Comparison of ENCODE assay signal across 15 cellular contexts in the genomic region with DNA sequence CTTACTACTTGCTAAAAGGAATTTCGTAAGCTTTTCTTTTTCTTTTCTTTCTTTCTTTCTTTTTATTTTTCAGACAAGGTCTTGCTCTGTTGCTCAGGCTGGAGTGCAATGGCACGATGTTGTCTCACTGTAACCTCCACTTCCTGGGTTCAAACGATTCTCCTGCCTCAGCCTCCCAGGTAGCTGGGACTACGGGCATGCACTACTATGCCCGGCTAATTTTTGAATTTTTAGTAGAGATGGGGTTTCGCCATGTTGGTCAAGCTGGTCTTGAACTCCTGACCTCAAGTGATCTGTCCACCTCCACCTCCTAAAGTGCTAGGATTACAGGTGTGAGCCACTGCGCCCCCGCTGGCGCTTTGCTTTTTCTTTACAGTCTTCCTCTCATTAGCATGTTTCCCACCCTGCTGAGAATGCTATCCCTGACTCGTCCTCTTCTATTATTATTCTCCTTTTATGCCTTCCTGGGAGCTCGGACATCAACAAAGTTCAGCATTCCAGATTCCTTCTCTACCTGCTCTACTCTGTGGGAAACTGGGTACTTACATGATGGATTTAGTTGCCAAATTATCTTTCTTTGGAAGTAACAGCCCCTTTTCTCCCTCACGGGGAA. TPM values are rescaled to one million over a fixed set of nuclear protein-coding genes. Genes with fewer than 3 reads are reported as not detected.
DNase-seq lines count a peak whose midpoint lies in the region; ATAC-seq and TF ChIP-seq lines count a peak whose summit lies in the region.
"Had no signal": no experiment of that assay in that cellular context is flagged by ENCODE, and none has a peak within 500 bp of the region (broad histone marks: within the 10 kb centered on the region; RNA-seq: fewer than 3 reads in every experiment).

No MANE protein-coding gene starts in this region.

- peak overlapping the region; percentile 55 for H3K27ac Mint-ChIP-seq in activated naive CD4-positive, alpha-beta T cell treated with anti-CD3 and anti-CD28 coated beads, Interleukin-2, amount 50 U/mL, for 24 hours
- H3K27ac Mint-ChIP-seq in activated naive CD4-positive, alpha-beta T cell treated with anti-CD3 and anti-CD28 coated beads, Interleukin-2, amount 50 U/mL, for 72 hours, result no peak overlapping the region
- no peak overlapping the region for H3K27ac Mint-ChIP-seq in type B pancreatic cell
- H3K27ac Mint-ChIP-seq: dendritic cell treated with granulocyte-macrophage colony-stimulating factor and Interleukin-4, amounts not matched to agents 40 ng/mL and 50 ng/mL, for 4 days had no signal

- TF ChIP-seq CTCF in type B pancreatic cell (conservative IDR thresholded peaks at IDR 0.05), result no peak

- H3K27ac ChIP-seq in SK-N-MC, result no peak overlapping the region
- H3K27ac ChIP-seq: body of pancreas, esophagus muscularis mucosa, heart right ventricle had no signal

- no peaks in the 10 kb centered on the region for H3K27me3 ChIP-seq in iPS-15b (ENCODE audit: control insufficient read depth, insufficient read depth, low read length)
- H3K27me3 ChIP-seq: body of pancreas, esophagus muscularis mucosa, heart right ventricle had no signal

- peaks cover 26% of the 10 kb centered on the region for H3K4me1 Mint-ChIP-seq in activated naive CD4-positive, alpha-beta T cell treated with anti-CD3 and anti-CD28 coated beads, Interleukin-2, amount 50 U/mL, for 24 hours
- H3K4me1 Mint-ChIP-seq in type B pancreatic cell (ENCODE audit: unreplicated experiment), result peaks cover 30% of the 10 kb centered on the region

- peaks cover 8% of the 10 kb centered on the region for H3K36me3 Mint-ChIP-seq in activated naive CD4-positive, alpha-beta T cell treated with anti-CD3 and anti-CD28 coated beads, Interleukin-2, amount 50 U/mL, for 24 hours
- H3K36me3 Mint-ChIP-seq in activated naive CD4-positive, alpha-beta T cell treated with anti-CD3 and anti-CD28 coated beads, Interleukin-2, amount 50 U/mL, for 72 hours, result peaks cover 36 to 39% of the 10 kb centered on the region in 2 donors
- H3K36me3 Mint-ChIP-seq in type B pancreatic cell, result peaks cover 31% of the 10 kb centered on the region

- H3K9ac ChIP-seq in SK-N-MC (ENCODE audit: insufficient read length) (peak overlapping the region; percentile 20), iPS-15b (ENCODE audit: low read depth, low read length) (no peak overlapping the region)

- no peaks in the 10 kb centered on the region for H3K27me3 Mint-ChIP-seq in activated naive CD4-positive, alpha-beta T cell treated with anti-CD3 and anti-CD28 coated beads, Interleukin-2, amount 50 U/mL, for 24 hours
- peaks cover 3% of the 10 kb centered on the region for H3K27me3 Mint-ChIP-seq in type B pancreatic cell
- H3K27me3 Mint-ChIP-seq: dendritic cell treated with granulocyte-macrophage colony-stimulating factor and Interleukin-4, amounts not matched to agents 40 ng/mL and 50 ng/mL, for 4 days had no signal

- DNase-seq in activated naive CD4-positive, alpha-beta T cell treated with anti-CD3 and anti-CD28 coated beads, Interleukin-2, amount 50 U/mL, for 72 hours (ENCODE audit: low spot score in 2 of 2), result no peak
- no peak for DNase-seq in SK-N-MC (ENCODE audit: low read depth, low spot score)
- no peak for DNase-seq in type B pancreatic cell (ENCODE audit: extremely low spot score, unreplicated experiment)
- no peak for DNase-seq in medulla oblongata (ENCODE audit: extremely low spot score)
- DNase-seq in NOMO-1 treated with DMSO at 0.1 percent for 48 hours (lab: John Stamatoyannopoulos, UW; ENCODE audit: unreplicated experiment), result no peak
- DNase-seq: activated CD4-positive, alpha-beta T cell treated with anti-CD3 and anti-CD28 coated beads, Interleukin-2, amount 50 U/mL, for 1 hour; activated effector memory CD4-positive, alpha-beta T cell treated with anti-CD3 and anti-CD28 coated beads, Interleukin-2, amount 50 U/mL, for 16 hours; body of pancreas; heart right ventricle; retina had no signal

- ATAC-seq in activated naive CD4-positive, alpha-beta T cell treated with anti-CD3 and anti-CD28 coated beads, Interleukin-2, amount 50 U/mL, for 72 hours, result no peak
- ATAC-seq in GM21576 (IDR thresholded peaks at IDR 0.05; ENCODE audit: unreplicated experiment), result no peak
- ATAC-seq: body of pancreas, heart right ventricle had no signal

- peaks cover 56% of the 10 kb centered on the region for H3K36me3 ChIP-seq in SK-N-MC (ENCODE audit: insufficient read depth, low read length)
- H3K36me3 ChIP-seq in iPS-15b (ENCODE audit: control insufficient read depth, insufficient read depth, low read length), result no peaks in the 10 kb centered on the region

- no peak overlapping the region for H3K4me3 ChIP-seq in SK-N-MC
- peak overlapping the region; percentile 47 for H3K4me3 ChIP-seq in iPS-15b (ENCODE audit: low read depth, low read length)
- H3K4me3 ChIP-seq: body of pancreas, esophagus muscularis mucosa, heart right ventricle had no signal

- H3K9me3 ChIP-seq in SK-N-MC (ENCODE audit: low read depth, low read length) (no peaks in the 10 kb centered on the region), iPS-15b (ENCODE audit: control insufficient read depth, insufficient read depth, low read length) (no peaks in the 10 kb centered on the region)
- H3K9me3 ChIP-seq: body of pancreas, esophagus muscularis mucosa, heart right ventricle had no signal

- peaks cover 25% of the 10 kb centered on the region for H3K4me1 ChIP-seq in iPS-15b (ENCODE audit: control insufficient read depth, insufficient read depth, low read length)

- peak overlapping the region; percentile 30 for H3K4me3 Mint-ChIP-seq in activated naive CD4-positive, alpha-beta T cell treated with anti-CD3 and anti-CD28 coated beads, Interleukin-2, amount 50 U/mL, for 24 hours
- H3K4me3 Mint-ChIP-seq in type B pancreatic cell, result peak overlapping the region; percentile 10
- H3K4me3 Mint-ChIP-seq: dendritic cell treated with granulocyte-macrophage colony-stimulating factor and Interleukin-4, amounts not matched to agents 40 ng/mL and 50 ng/mL, for 4 days had no signal

- no peaks in the 10 kb centered on the region for H3K9me3 Mint-ChIP-seq in activated naive CD4-positive, alpha-beta T cell treated with anti-CD3 and anti-CD28 coated beads, Interleukin-2, amount 50 U/mL, for 24 hours
- no peaks in the 10 kb centered on the region for H3K9me3 Mint-ChIP-seq in activated naive CD4-positive, alpha-beta T cell treated with anti-CD3 and anti-CD28 coated beads, Interleukin-2, amount 50 U/mL, for 72 hours
- H3K9me3 Mint-ChIP-seq in type B pancreatic cell, result no peaks in the 10 kb centered on the region
- H3K9me3 Mint-ChIP-seq: dendritic cell treated with granulocyte-macrophage colony-stimulating factor and Interleukin-4, amounts not matched to agents 40 ng/mL and 50 ng/mL, for 4 days had no signal

RNA-seq across cellular contexts. Expression of a gene that starts 3.1 kb away (rescaled TPM):
- total RNA-seq in activated naive CD4-positive, alpha-beta T cell treated with anti-CD3 and anti-CD28 coated beads, Interleukin-2, amount 50 U/mL, for 72 hours, result 100 to 1,000 TPM; 194 to 218 TPM
- 55.9 and 108 TPM in 2 replicates for total RNA-seq in type B pancreatic cell (ENCODE audit: low replicate concordance)
